ENCODE assay signal across 8 cellular contexts in the genomic region with DNA sequence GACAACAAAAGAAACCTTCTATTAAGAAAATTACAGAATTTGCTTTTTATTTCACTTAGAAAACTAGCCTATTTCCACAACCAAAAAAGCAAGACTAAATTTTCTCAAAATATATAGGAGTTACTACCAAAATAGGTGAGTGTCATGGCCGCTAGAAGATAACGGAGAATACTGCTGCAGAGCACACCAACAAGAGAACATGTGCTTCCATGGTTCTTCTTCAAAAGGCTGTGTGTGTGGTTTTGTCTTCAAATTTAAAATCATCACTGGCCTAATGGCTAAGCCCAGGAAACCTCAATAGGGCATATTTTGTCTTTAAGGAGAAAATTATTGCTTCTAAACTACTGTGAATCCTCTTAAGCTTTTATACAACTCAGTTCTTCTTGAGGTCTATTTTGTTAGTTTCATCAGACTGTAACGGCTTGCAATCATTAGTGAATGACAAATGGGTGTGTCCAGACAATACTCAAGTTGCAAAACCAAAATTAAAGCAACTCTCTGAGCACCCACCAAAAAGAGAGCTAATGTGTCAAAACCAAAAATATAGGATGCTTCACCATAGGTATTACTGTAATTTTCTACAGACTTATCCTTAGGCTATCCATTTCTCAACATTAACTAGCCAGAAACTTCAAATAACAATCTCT. TPM values are rescaled to one million over a fixed set of nuclear protein-coding genes. Genes with fewer than 3 reads are reported as not detected.
DNase-seq lines count a peak whose midpoint lies in the region; ATAC-seq and TF ChIP-seq lines count a peak whose summit lies in the region.
"Had no signal": no experiment of that assay in that cellular context is flagged by ENCODE, and none has a peak within 500 bp of the region (broad histone marks: within the 10 kb centered on the region; RNA-seq: fewer than 3 reads in every experiment).

No MANE protein-coding gene starts in this region.

- no peak for TF ChIP-seq CTCF in PC-3 (conservative IDR thresholded peaks at IDR 0.05; ENCODE audit: low read depth, low read length)
- no peak for TF ChIP-seq CTCF in endothelial cell (IDR thresholded peaks at IDR 0.05; ENCODE audit: unreplicated experiment)

- no peak overlapping the region for H2AK5ac ChIP-seq in neuronal stem cell (ENCODE audit: low read depth, low read length)

- peaks cover 6% of the 10 kb centered on the region for H3K79me1 ChIP-seq in neuronal stem cell (ENCODE audit: low read depth, low read length)

- no peak overlapping the region for H3K23ac ChIP-seq in neuronal stem cell (ENCODE audit: low read depth, low read length, poor library complexity)

- peaks cover 13% of the 10 kb centered on the region; the same call in 1 of the 2 replicates for H3F3A ChIP-seq in GM23248 (ENCODE audit: insufficient read depth)
- no peaks in the 10 kb centered on the region for H3F3A ChIP-seq in PC-3 (ENCODE audit: low read length, unreplicated experiment)

- intact Hi-C loops in PC-3 (cut with micrococcal nuclease) = no loop called here

- no peak overlapping the region for H2BK5ac ChIP-seq in neuronal stem cell (ENCODE audit: low read length)

- peaks cover 5% of the 10 kb centered on the region; the same call in 1 of the 2 replicates for H4K20me1 ChIP-seq in GM23248 (ENCODE audit: insufficient read depth)
- no peaks in the 10 kb centered on the region for H4K20me1 ChIP-seq in PC-3 (ENCODE audit: low read length)

- no peak overlapping the region for H3K27ac Mint-ChIP-seq in endothelial cell (ENCODE audit: unreplicated experiment)

- in situ Hi-C loops in GM23248 (cut with MboI) = no loop called here

- H4K91ac ChIP-seq in neuronal stem cell (ENCODE audit: low read depth, low read length, poor library complexity) = no peak overlapping the region

- H3K18ac ChIP-seq in neuronal stem cell (ENCODE audit: low read length) = no peak overlapping the region

- H3K4ac ChIP-seq in neuronal stem cell (ENCODE audit: low read length) = no peak overlapping the region

- H3K27ac ChIP-seq in GM23248 (peak overlapping the region; percentile 56), PC-3 (ENCODE audit: low read length) (no peak overlapping the region), neuronal stem cell (replicated peaks; ENCODE audit: low read length) (no peak overlapping the region)

- H3K27me3 ChIP-seq in GM23248 (replicated peaks; ENCODE audit: insufficient read depth) = no peaks in the 10 kb centered on the region
- no peaks in the 10 kb centered on the region for H3K27me3 ChIP-seq in PC-3 (ENCODE audit: low read length)
- no peaks in the 10 kb centered on the region for H3K27me3 ChIP-seq in skeletal muscle satellite cell (ENCODE audit: control insufficient read depth, insufficient read depth, low read length)
- H3K27me3 ChIP-seq in neuronal stem cell (ENCODE audit: control insufficient read depth in 3 of 3, insufficient read depth in 3 of 3, low read depth in 1 of 3, low read length in 3 of 3) = no peaks in the 10 kb centered on the region

- ATAC-seq in PC-3 = no peak

- H3K9ac ChIP-seq in GM23248 (peak overlapping the region; percentile 56), PC-3 (ENCODE audit: low read length) (no peak overlapping the region), skeletal muscle satellite cell (ENCODE audit: low read depth, low read length) (no peak overlapping the region), neuronal stem cell (ENCODE audit: low read depth, low read length, poor library complexity) (no peak overlapping the region)

- H3K4me1 Mint-ChIP-seq in endothelial cell (ENCODE audit: unreplicated experiment) = peaks cover 43% of the 10 kb centered on the region

- H3K4me3 Mint-ChIP-seq in endothelial cell (ENCODE audit: unreplicated experiment) = peak overlapping the region; percentile 95

- H3K36me3 Mint-ChIP-seq in endothelial cell (ENCODE audit: low read depth, unreplicated experiment) = peaks cover 49% of the 10 kb centered on the region

- DNase-seq in GM23248 = peak; percentile 34
- DNase-seq in PC-3 = no peak
- DNase-seq in endothelial cell (ENCODE audit: low spot score) = no peak
- DNase-seq in neuronal stem cell (ENCODE audit: low spot score) = no peak
- DNase-seq in NCI-H1048 (lab: John Stamatoyannopoulos, UW) = no peak
- no peak for DNase-seq in NK-92 (lab: John Stamatoyannopoulos, UW; ENCODE audit: unreplicated experiment)

- no peaks in the 10 kb centered on the region for H3K9me2 ChIP-seq in GM23248 (ENCODE audit: insufficient read depth)
- no peaks in the 10 kb centered on the region for H3K9me2 ChIP-seq in PC-3 (replicated peaks; ENCODE audit: low read length)

- H2AFZ ChIP-seq in GM23248 (no peak overlapping the region), PC-3 (ENCODE audit: low read length) (no peak overlapping the region), neuronal stem cell (ENCODE audit: low read length) (no peak overlapping the region)

- no peak overlapping the region for H2BK12ac ChIP-seq in neuronal stem cell (ENCODE audit: low read length)

- 23 to 26% methylated on average over 3 of the region's 3 CpGs for WGBS in GM23248 (ENCODE audit: low coverage in 1 of 2, low lambda C conversion rate in 2 of 2, missing lambda C conversion rate in 2 of 2), 2 experiments
- no CpG with 5 or more reads among the region's 3 CpGs for WGBS in neuronal stem cell (ENCODE audit: extremely low coverage in 2 of 2, insufficient read length in 2 of 2, insufficient replicate concordance in 1 of 2), 2 donors

- CTCF ChIA-PET in PC-3 (lab: Charles Lee) = interaction anchor here (0.5 kb wide), 1 partner anchor 673 kb away, joined by 14 read pairs; no protein-coding TSS in a partner anchor

- H3K4me2 ChIP-seq in GM23248 (ENCODE audit: unreplicated experiment) = peak overlapping the region; percentile 86
- 0 out of 2 replicates have a peak overlapping the region, but pooled peaks have one; percentile 16 for H3K4me2 ChIP-seq in PC-3 (ENCODE audit: low read length)
- H3K4me2 ChIP-seq in skeletal muscle satellite cell (ENCODE audit: low read length) = peak overlapping the region; percentile 47
- H3K4me2 ChIP-seq in neuronal stem cell (ENCODE audit: insufficient read depth, low read length, poor library complexity, severe bottlenecking) = no peak overlapping the region

- peaks cover 81% of the 10 kb centered on the region for H3K79me2 ChIP-seq in GM23248 (ENCODE audit: insufficient read depth)
- H3K79me2 ChIP-seq in PC-3 (ENCODE audit: low read length) = peaks cover 37% of the 10 kb centered on the region

- peaks cover 3% of the 10 kb centered on the region for H3K27me3 Mint-ChIP-seq in endothelial cell (ENCODE audit: unreplicated experiment)

- no peak overlapping the region for H4K8ac ChIP-seq in neuronal stem cell (ENCODE audit: low read depth, low read length)

- H2BK120ac ChIP-seq in neuronal stem cell (ENCODE audit: low read depth, low read length) = no peak overlapping the region

- H3K9me3 Mint-ChIP-seq in endothelial cell (ENCODE audit: unreplicated experiment) = no peaks in the 10 kb centered on the region

- H3K4me3 ChIP-seq in GM23248 = peak overlapping the region; percentile 66
- H3K4me3 ChIP-seq in PC-3 (ENCODE audit: low read length) = no peak overlapping the region
- H3K4me3 ChIP-seq in skeletal muscle satellite cell (ENCODE audit: low read length) = peak overlapping the region; percentile 47
- H3K4me3 ChIP-seq in neuronal stem cell (ENCODE audit: low read length in 2 of 2) = no peak overlapping the region

- POLR2A ChIA-PET in PC-3 (lab: Charles Lee; ENCODE audit: unreplicated experiment) = no interaction called here

- no peaks in the 10 kb centered on the region for H3K9me3 ChIP-seq in GM23248 (ENCODE audit: low read depth)
- H3K9me3 ChIP-seq in PC-3 (ENCODE audit: low read length) = no peaks in the 10 kb centered on the region
- H3K9me3 ChIP-seq in skeletal muscle satellite cell (replicated peaks; ENCODE audit: low read length) = no peaks in the 10 kb centered on the region
- no peaks in the 10 kb centered on the region for H3K9me3 ChIP-seq in neuronal stem cell (replicated peaks in 1 of 2; ENCODE audit: control insufficient read depth in 2 of 2, insufficient read depth in 1 of 2, low read depth in 1 of 2, low read length in 2 of 2)

- H3K14ac ChIP-seq in neuronal stem cell (ENCODE audit: low read length) = no peak overlapping the region

- peaks cover 41% of the 10 kb centered on the region for H3K4me1 ChIP-seq in GM23248 (ENCODE audit: insufficient read depth)
- H3K4me1 ChIP-seq in PC-3 (ENCODE audit: insufficient read depth, low read length) = peaks cover 16% of the 10 kb centered on the region; the same call in 1 of the 2 replicates
- peaks cover 26% of the 10 kb centered on the region for H3K4me1 ChIP-seq in skeletal muscle satellite cell (ENCODE audit: control insufficient read depth, insufficient read depth, low read length)
- peaks cover 4 to 6% of the 10 kb centered on the region in 2 donors for H3K4me1 ChIP-seq in neuronal stem cell (ENCODE audit: control insufficient read depth in 2 of 2, insufficient read depth in 1 of 2, low read depth in 1 of 2, low read length in 2 of 2)

- H3K36me3 ChIP-seq in GM23248 (ENCODE audit: low read depth) = peaks cover 47% of the 10 kb centered on the region
- H3K36me3 ChIP-seq in PC-3 (ENCODE audit: low read depth, low read length) = peaks cover 24% of the 10 kb centered on the region
- peaks cover 60% of the 10 kb centered on the region for H3K36me3 ChIP-seq in skeletal muscle satellite cell (ENCODE audit: insufficient read depth, low read length)
- H3K36me3 ChIP-seq in neuronal stem cell (replicated peaks in 1 of 2; ENCODE audit: control insufficient read depth in 2 of 2, insufficient read depth in 2 of 2, low read length in 2 of 2) = peaks cover 21 to 75% of the 10 kb centered on the region in 2 donors

- no TSS peak for BruUV-seq in PC-3 (replicated peaks; lab: Mats Ljungman, UMichigan)

- no peak overlapping the region for H2BK15ac ChIP-seq in neuronal stem cell (ENCODE audit: low read length)

RNA-seq across cellular contexts. Expression of a gene that starts 3.3 kb away (rescaled TPM):
- total RNA-seq in GM23248 (2014; rRNA removed; shearing (Covaris generic)) = 47.3 and 65.3 TPM in 2 replicates
- polyA plus RNA-seq in GM23248 (2016; fragmentation: Nextera tagmentation; extraction: Ambion mirVana) = 14.3 and 15.6 TPM in 2 replicates
- total RNA-seq in PC-3 (2014; rRNA removed) = 21.0 and 22.7 TPM in 2 replicates
- 169 TPM for total RNA-seq in endothelial cell (ENCODE audit: unreplicated experiment)
- total RNA-seq in skeletal muscle satellite cell (2012; rRNA removed) = 45.4 and 52.2 TPM in 2 replicates
- 9.3 TPM for polyA plus RNA-seq in neuronal stem cell (2013, experiment 1 of 2)
- 9.6 TPM for polyA plus RNA-seq in neuronal stem cell (2013, experiment 2 of 2)

RNA-seq across cellular contexts. Expression of a gene that starts 55.1 kb away (rescaled TPM):
- total RNA-seq in GM23248 (2014; rRNA removed; shearing (Covaris generic)) = 3.2 and 6.7 TPM in 2 replicates
- 5.3 and 5.8 TPM in 2 replicates for polyA plus RNA-seq in GM23248 (2016; fragmentation: Nextera tagmentation; extraction: Ambion mirVana)
- 9.6 and 12.5 TPM in 2 replicates for total RNA-seq in PC-3 (2014; rRNA removed)
- 22.3 TPM for total RNA-seq in endothelial cell (ENCODE audit: unreplicated experiment)
- 5.7 and 7.4 TPM in 2 replicates for total RNA-seq in skeletal muscle satellite cell (2012; rRNA removed)
- 21.3 TPM for polyA plus RNA-seq in neuronal stem cell (2013, experiment 1 of 2)
- polyA plus RNA-seq in neuronal stem cell (2013, experiment 2 of 2) = 21.1 TPM

RNA-seq across cellular contexts. Expression of a gene that starts 58.5 kb away (rescaled TPM):
- total RNA-seq in GM23248 (2014; rRNA removed; shearing (Covaris generic)) = not detected in 2 replicates
- not detected in 2 replicates for polyA plus RNA-seq in GM23248 (2016; fragmentation: Nextera tagmentation; extraction: Ambion mirVana)
- 0.11 TPM in 1 of 2 replicates, not detected in the other for total RNA-seq in PC-3 (2014; rRNA removed)
- total RNA-seq in endothelial cell (ENCODE audit: unreplicated experiment) = 3.7 TPM
- not detected in 2 replicates for total RNA-seq in skeletal muscle satellite cell (2012; rRNA removed)
- polyA plus RNA-seq in neuronal stem cell (2013, experiment 1 of 2) = 0.40 TPM
- 0.40 TPM for polyA plus RNA-seq in neuronal stem cell (2013, experiment 2 of 2)
- polyA plus RNA-seq: neural cell had no signal

Comparison
In these comparisons a context has a peak if more than half of its experiments do, and no peak if none do; other contexts are left out.
1. H3K4me3 ChIP-seq: peak in GM23248 (single experiment) and skeletal muscle satellite cell (single experiment); none in PC-3 (single experiment) and neuronal stem cell (0 of 2).